In the genomic region with DNA sequence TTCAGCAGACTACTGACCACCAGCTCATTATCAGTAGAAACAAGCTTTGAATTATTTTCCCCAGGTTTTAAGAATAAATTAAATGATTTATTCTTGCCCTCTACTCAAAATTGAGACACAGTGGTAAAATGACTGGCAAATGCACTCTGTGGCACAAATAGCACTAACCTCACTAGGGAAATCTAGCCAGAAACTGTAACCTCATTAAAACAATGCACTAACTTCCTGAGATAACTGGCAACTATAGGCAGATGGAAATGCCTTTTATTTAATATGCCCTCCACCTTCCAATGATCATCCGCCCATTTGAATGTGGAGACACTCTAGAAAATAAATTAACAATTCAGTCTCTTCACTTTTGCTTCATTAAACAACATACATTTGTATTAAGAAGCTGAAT, we compare ENCODE assay signal across 15 cellular contexts. TPM values are rescaled to one million over a fixed set of nuclear protein-coding genes. Genes with fewer than 3 reads are reported as not detected.
DNase-seq lines count a peak whose midpoint lies in the region; ATAC-seq, FAIRE-seq and TF ChIP-seq lines count a peak whose summit lies in the region.
"Had no signal": no experiment of that assay in that cellular context is flagged by ENCODE, and none has a peak within 500 bp of the region (broad histone marks: within the 10 kb centered on the region; RNA-seq: fewer than 3 reads in every experiment).

No MANE protein-coding gene starts in this region.

- H3K9me3 ChIP-seq in SK-N-SH (no peaks in the 10 kb centered on the region), GM12878 (replicated peaks; ENCODE audit: control insufficient read depth, insufficient read depth, low read length) (no peaks in the 10 kb centered on the region)
- H3K9me3 ChIP-seq: BLaER1 treated with 17β-estradiol and CSF1 and Interleukin-3, amounts not matched to agents 10 nM and 100 nM had no signal

- DNase-seq in SK-N-SH, result peak; percentile 6
- peak; percentile 72 for DNase-seq in NOMO-1 treated with DMSO at 0.1 percent for 48 hours (lab: John Stamatoyannopoulos, UW; ENCODE audit: unreplicated experiment)
- DNase-seq in GM12878 (ENCODE audit: low read depth, low spot score), result no peak
- DNase-seq in lung microvascular endothelial cell (ENCODE audit: low read depth in 2 of 2), result peak; percentile 31 to 72
- DNase-seq in pons (ENCODE audit: low spot score), result no peak
- DNase-seq: ACHN; CD4-positive, alpha-beta memory T cell; DMS79; GOT3; H9 had no signal

- no peaks in the 10 kb centered on the region for H3K79me2 ChIP-seq in SK-N-SH (ENCODE audit: insufficient read depth)
- peaks cover 3% of the 10 kb centered on the region; the same call in 1 of the 2 replicates for H3K79me2 ChIP-seq in GM12878 (ENCODE audit: control insufficient read depth, insufficient read depth, low read length)

- no peaks in the 10 kb centered on the region for H4K20me1 ChIP-seq in SK-N-SH (ENCODE audit: insufficient read depth)
- no peaks in the 10 kb centered on the region for H4K20me1 ChIP-seq in GM12878 (ENCODE audit: control insufficient read depth, insufficient read depth)
- H4K20me1 ChIP-seq: BLaER1 treated with 17β-estradiol and CSF1 and Interleukin-3, amounts not matched to agents 10 nM and 100 nM had no signal

- no peak overlapping the region for H3K9ac ChIP-seq in SK-N-SH
- H3K9ac ChIP-seq in GM12878 (ENCODE audit: control insufficient read depth, insufficient read depth, low read length), result no peak overlapping the region
- H3K9ac ChIP-seq: BLaER1 treated with 17β-estradiol and CSF1 and Interleukin-3, amounts not matched to agents 10 nM and 100 nM had no signal

- SMC1A ChIA-PET in GM12878 (lab: Charles Lee; ENCODE audit: uncharacterized antibody, unreplicated experiment), result interaction anchor here (0.7 to 1.3 kb wide), 8 partner anchors 9 to 144 kb away, joined by 3 to 6 read pairs (median 4); a partner anchor contains a TSS

- WGBS in SK-N-SH (ENCODE audit: low lambda C conversion rate), result 56% methylated on average over 1 of the region's 1 CpG
- whole genome bisulfite sequencing in GM12878 (ENCODE audit: insufficient coverage, insufficient replicate concordance, low lambda C conversion rate, missing lambda C conversion rate), result 50% methylated on average over 1 of the region's 1 CpG

- CTCF ChIA-PET in SK-N-SH (lab: Yijun Ruan, JAX) (interaction anchor here (1.1 kb wide), 1 partner anchor 49 kb away, joined by 3 read pairs; no protein-coding TSS in a partner anchor), GM12878 (lab: Yijun Ruan, JAX) (interaction anchor here (0.6 to 0.9 kb wide), 2 partner anchors 31 to 34 kb away, joined by 3 to 4 read pairs; no protein-coding TSS in a partner anchor)

- H3F3A ChIP-seq in SK-N-SH (replicated peaks; ENCODE audit: insufficient read depth), result no peaks in the 10 kb centered on the region

- H3K4me1 ChIP-seq in SK-N-SH (ENCODE audit: control insufficient read depth in 1 of 2, insufficient read depth in 2 of 2, low read depth in 1 of 2, low read length in 1 of 2) (no peaks in the 10 kb centered on the region; a peak in 1 of 4 replicates), GM12878 (ENCODE audit: control insufficient read depth, insufficient read depth, low read length) (no peaks in the 10 kb centered on the region)

- H2AFZ ChIP-seq in SK-N-SH (ENCODE audit: low read depth) (no peak overlapping the region), GM12878 (ENCODE audit: control insufficient read depth, low read depth, low read length) (no peak overlapping the region)

- intact Hi-C loops in GM12878 (cut with micrococcal nuclease; ENCODE audit: unreplicated experiment), result no loop called here

- H3K27ac ChIP-seq in SK-N-SH (ENCODE audit: low read depth in 2 of 2, low read length in 1 of 2), result no peak overlapping the region
- H3K27ac ChIP-seq in GM12878 (ENCODE audit: control insufficient read depth, insufficient read depth), result no peak overlapping the region

- no peaks in the 10 kb centered on the region for H3K36me3 ChIP-seq in SK-N-SH (replicated peaks in 1 of 2; ENCODE audit: control insufficient read depth in 1 of 2, insufficient read depth in 2 of 2, low read length in 1 of 2)
- peaks cover 2 to 3% of the 10 kb centered on the region in 2 experiments; a peak in 3 of 4 replicates for H3K36me3 ChIP-seq in GM12878 (ENCODE audit: control insufficient read depth in 2 of 2, insufficient read depth in 2 of 2, low read length in 1 of 2)

- no peak overlapping the region for H3K4me2 ChIP-seq in SK-N-SH
- H3K4me2 ChIP-seq in GM12878 (ENCODE audit: control insufficient read depth, insufficient read depth), result no peak overlapping the region

- RAD21 ChIA-PET in GM12878 (lab: Charles Lee; ENCODE audit: unreplicated experiment), result interaction anchor here (0.7 to 1.3 kb wide), 4 partner anchors 15 to 31 kb away, joined by 3 to 4 read pairs (median 3); no protein-coding TSS in a partner anchor

- no peak for TF ChIP-seq POLR2A in GM12878 (IDR thresholded peaks at IDR 0.05; ENCODE audit: low read depth, low read length)

- TF ChIP-seq RAD21 in SK-N-SH (IDR thresholded peaks at IDR 0.05; ENCODE audit: low read length) (no peak), GM12878 (IDR thresholded peaks at IDR 0.05; ENCODE audit: insufficient read depth, low read depth, low read length) (no peak)

- peak; percentile 7 for FAIRE-seq in GM12878 (lab: Jason Lieb, UNC)
- FAIRE-seq: GM12891 had no signal

- H3K27me3 ChIP-seq in SK-N-SH (ENCODE audit: insufficient read depth) (no peaks in the 10 kb centered on the region), GM12878 (replicated peaks in 1 of 2; ENCODE audit: control insufficient read depth in 2 of 2, insufficient read depth in 2 of 2, low read length in 1 of 2) (no peaks in the 10 kb centered on the region)
- H3K27me3 ChIP-seq: BLaER1 treated with 17β-estradiol and CSF1 and Interleukin-3, amounts not matched to agents 10 nM and 100 nM had no signal

- TF ChIP-seq CTCF in SK-N-SH (IDR thresholded peaks at IDR 0.05) (no peak), GM12878 (IDR thresholded peaks at IDR 0.05 in 2 of 3, conservative IDR thresholded peaks at IDR 0.05 in 1 of 3; ENCODE audit: control insufficient read depth in 2 of 3, extremely low read depth in 1 of 3, insufficient read depth in 1 of 3, low read depth in 3 of 3, low read length in 3 of 3) (no peak)

- in situ Hi-C loops in GM12878 (cut with MboI), result no loop called here

- TSS peak; percentile 21 for BruUV-seq in GM12878 (replicated peaks; lab: Mats Ljungman, UMichigan)

- H3K4me3 ChIP-seq in SK-N-SH (ENCODE audit: low read depth in 2 of 2, low read length in 1 of 2) (no peak overlapping the region), GM12878 (no peak overlapping the region)
- H3K4me3 ChIP-seq: BLaER1 treated with 17β-estradiol and CSF1 and Interleukin-3, amounts not matched to agents 10 nM and 100 nM had no signal

- POLR2A ChIA-PET in SK-N-SH (lab: Yijun Ruan, JAX) (no interaction called here), GM12878 (lab: Charles Lee) (interaction anchor here (1.3 to 2.5 kb wide), 2 partner anchors 9 to 34 kb away, joined by 4 to 5 read pairs; no protein-coding TSS in a partner anchor)

- no peaks in the 10 kb centered on the region for H3K9me2 ChIP-seq in SK-N-SH

- no peak for ATAC-seq in SK-N-SH treated with all-trans-retinoic acid at 6 μM for 48 hours
- no peak for ATAC-seq in GM12878
- no peak for ATAC-seq in HG03196 (IDR thresholded peaks at IDR 0.05; ENCODE audit: unreplicated experiment)
- no peak for ATAC-seq in GM19397 (IDR thresholded peaks at IDR 0.05; ENCODE audit: unreplicated experiment)

- TF ChIP-seq EP300 in SK-N-SH (IDR thresholded peaks at IDR 0.05; ENCODE audit: borderline replicate concordance in 1 of 2, low read depth in 1 of 2, low read length in 1 of 2) (no peak), GM12878 (IDR thresholded peaks at IDR 0.05; ENCODE audit: borderline replicate concordance in 1 of 2, control insufficient read depth in 1 of 2, low read depth in 2 of 2, low read length in 2 of 2) (no peak)

TF ChIP-seq in SK-N-SH, 30 proteins besides CTCF, POLR2A, EP300 and RAD21 (continues in another document):
- no peak for TF ChIP-seq NRF1 (IDR thresholded peaks at IDR 0.05; ENCODE audit: low read depth, low read length)

TF ChIP-seq in SK-N-SH treated with all-trans-retinoic acid at 6 μM for 48 hours, 23 proteins besides CTCF, POLR2A, EP300 and RAD21 (continues in another document):
- no peak for TF ChIP-seq GLIS3 (CRISPR knock-in tag; IDR thresholded peaks at IDR 0.05)
- TF ChIP-seq ZFP3 (CRISPR knock-in tag; IDR thresholded peaks at IDR 0.05), result no peak
- no peak for TF ChIP-seq ARNTL (CRISPR knock-in tag; IDR thresholded peaks at IDR 0.05; ENCODE audit: borderline replicate concordance, low read depth)

TF ChIP-seq in GM12878, 131 proteins besides CTCF, POLR2A, EP300 and RAD21 (continues in another document):
- TF ChIP-seq, protein P1, sequence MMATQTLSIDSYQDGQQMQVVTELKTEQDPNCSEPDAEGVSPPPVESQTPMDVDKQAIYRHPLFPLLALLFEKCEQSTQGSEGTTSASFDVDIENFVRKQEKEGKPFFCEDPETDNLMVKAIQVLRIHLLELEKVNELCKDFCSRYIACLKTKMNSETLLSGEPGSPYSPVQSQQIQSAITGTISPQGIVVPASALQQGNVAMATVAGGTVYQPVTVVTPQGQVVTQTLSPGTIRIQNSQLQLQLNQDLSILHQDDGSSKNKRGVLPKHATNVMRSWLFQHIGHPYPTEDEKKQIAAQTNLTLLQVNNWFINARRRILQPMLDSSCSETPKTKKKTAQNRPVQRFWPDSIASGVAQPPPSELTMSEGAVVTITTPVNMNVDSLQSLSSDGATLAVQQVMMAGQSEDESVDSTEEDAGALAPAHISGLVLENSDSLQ (IDR thresholded peaks at IDR 0.05), result no peak

RNA-seq across cellular contexts. Expression of a gene that starts 33.2 kb away (rescaled TPM):
- polyA plus RNA-seq in SK-N-SH (2012; rRNA removed), result not detected in 2 replicates
- polyA plus RNA-seq in SK-N-SH (2012; cell fraction: cytosol; rRNA removed), result 0.01 and 0.18 TPM in 2 replicates
- polyA plus RNA-seq in SK-N-SH (2012; cell fraction: nucleus; rRNA removed), result not detected in 2 replicates
- 85.5 and 97.5 TPM in 2 replicates for total RNA-seq in GM12878 (2013; cell fraction: nucleolus; rRNA removed)
- total RNA-seq in GM12878 (2014; rRNA removed), result 15.5 and 20.2 TPM in 2 replicates
- total RNA-seq in GM12878 (2014; rRNA removed; fragmentation: Illumina TruSeq; extraction: Trizol), result 21.5 and 22.1 TPM in 2 replicates
- total RNA-seq in GM12878 (2021), result 17.0 and 18.8 TPM in 2 replicates
- polyA plus RNA-seq in GM12878 (2011; ENCODE audit: low read depth), result 4.8 TPM
- 38.4 and 54.0 TPM in 2 replicates for polyA plus RNA-seq in GM12878 (2011; rRNA removed)
- 11.8 and 12.8 TPM in 2 replicates for polyA plus RNA-seq in GM12878 (2011; cell fraction: cytosol; rRNA removed)
- polyA plus RNA-seq in GM12878 (2011; cell fraction: nucleus; rRNA removed), result 46.7 and 48.9 TPM in 2 replicates
- polyA plus RNA-seq in GM12878 (2012), result 8.3 and 9.2 TPM in 2 replicates
- 15.3 and 20.8 TPM in 2 replicates for polyA plus RNA-seq in GM12878 (2014; fragmentation: Illumina TruSeq; extraction: Trizol)
- polyA plus RNA-seq in GM12878 (2014; fragmentation: Nextera tagmentation; extraction: Ambion mirVana), result 10 to 100 TPM; 13.0 to 24.2 TPM
- 9.9 and 11.3 TPM in 2 replicates for polyA plus RNA-seq in GM12878 (2014; rRNA removed)
- polyA plus RNA-seq in GM12878 (2016; fragmentation: Nextera tagmentation; extraction: Ambion mirVana), result 10 to 100 TPM; 19.1 to 21.1 TPM
- polyA minus RNA-seq in GM12878 (2011; rRNA and poly(A)+ RNA removed), result 29.6 and 35.5 TPM in 2 replicates
- polyA minus RNA-seq in GM12878 (2011; cell fraction: cytosol; rRNA and poly(A)+ RNA removed), result 10.4 and 13.0 TPM in 2 replicates
- polyA minus RNA-seq in GM12878 (2011; cell fraction: nucleus; rRNA and poly(A)+ RNA removed), result 55.9 and 96.4 TPM in 2 replicates
- 8.7 and 14.3 TPM in 2 replicates for total RNA-seq in lung microvascular endothelial cell

Comparison
In these comparisons a context has a peak if more than half of its experiments do, and no peak if none do; other contexts are left out.
1. DNase-seq: peak in SK-N-SH (single experiment), NOMO-1 treated with DMSO at 0.1 percent for 48 hours (single experiment) and lung microvascular endothelial cell (2 of 2); none in GM12878 (single experiment) and pons (single experiment).